8 cellular contexts compared by ENCODE assay signal in genomic region chr7:95609277-95609971, GRCh38. TPM values are rescaled to one million over a fixed set of nuclear protein-coding genes. Genes with fewer than 3 reads are reported as not detected.
DNase-seq lines count a peak whose midpoint lies in the region; ATAC-seq and TF ChIP-seq lines count a peak whose summit lies in the region.
"Had no signal": no experiment of that assay in that cellular context is flagged by ENCODE, and none has a peak within 500 bp of the region (broad histone marks: within the 10 kb centered on the region; RNA-seq: fewer than 3 reads in every experiment).

No MANE protein-coding gene starts in this region.

- ATAC-seq in GM21528 (IDR thresholded peaks at IDR 0.05; ENCODE audit: low FRiP score, unreplicated experiment) = no peak

- intact Hi-C loops in adrenal gland (cut with DNase I) = loop anchor here in 1 of 2 donors (10.0 kb wide), 1 partner anchor 75 kb away; no protein-coding TSS in a partner anchor

- WGBS in adrenal gland, 4 donors = 11 to 17% (median 13%) methylated on average over 4 of the region's 4 CpGs

- H3K4me3 ChIP-seq in NB4 (ENCODE audit: low read depth, low read length) (peak overlapping the region; percentile 26), adrenal gland (peak overlapping the region in 1 of 4 donors; percentile 39)

- DNase-seq in NB4 (ENCODE audit: low read depth) (no peak), adrenal gland (peak; percentile 50 to 78 (median 61)), iris pigment epithelial cell (ENCODE audit: low read depth) (peak; percentile 67), superior temporal gyrus (ENCODE audit: extremely low spot score) (peak; percentile 71), GOT3 (lab: John Stamatoyannopoulos, UW) (no peak), cerebellum (ENCODE audit: low spot score) (no peak)

- H3K27me3 ChIP-seq in adrenal gland = no peaks in the 10 kb centered on the region

- no peaks in the 10 kb centered on the region for H3K9me3 ChIP-seq in adrenal gland (replicated peaks in 1 of 3)

- peak overlapping the region; percentile 81 to 99 (median 92) for H3K27ac ChIP-seq in adrenal gland

- H3K4me1 ChIP-seq in adrenal gland (replicated peaks in 1 of 2) = peaks cover 32 to 52% of the 10 kb centered on the region in 2 donors

- no peaks in the 10 kb centered on the region for H3K36me3 ChIP-seq in adrenal gland (replicated peaks in 1 of 2)

- no peak for TF ChIP-seq CTCF in NB4 (IDR thresholded peaks at IDR 0.05; ENCODE audit: low read depth, low read length)
- TF ChIP-seq CTCF in adrenal gland (IDR thresholded peaks at IDR 0.05) = no peak

- TF ChIP-seq POLR2A in NB4 (IDR thresholded peaks at IDR 0.05; ENCODE audit: extremely low read depth, insufficient read length) = no peak
- TF ChIP-seq POLR2A in adrenal gland (IDR thresholded peaks at IDR 0.05) = peak in 1 of 2 donors; percentile 6

RNA-seq across cellular contexts. Expression of gene PDK4, which starts 13.1 kb away (rescaled TPM):
- total RNA-seq in adrenal gland (100 to 1,000 TPM; 211 to 690 (median 445) TPM), cerebellum (7.6 TPM)
- polyA plus RNA-seq in adrenal gland = 100 to 1,000 TPM in 1 of 3 donors, 10 to 100 TPM in 2; 79.4 to 323 (median 82.0) TPM
- total RNA-seq: T-helper 1 cell treated with Interleukin-12 subunit alpha and Interleukin-12 subunit beta and Interleukin-4 antibody, amounts not matched to agents 30 ng/mL and 1 ng/mL, for 36 hours had no signal

Comparison
In these comparisons a context has a peak if more than half of its experiments do, and no peak if none do; other contexts are left out.
1. DNase-seq: peak in adrenal gland (7 of 7), iris pigment epithelial cell (single experiment) and superior temporal gyrus (single experiment); none in NB4 (single experiment), GOT3 (single experiment) and cerebellum (single experiment).
2. RNA of gene PDK4, which starts 13.1 kb away (total RNA-seq): 211 to 690 TPM in adrenal gland; 7.6 TPM in cerebellum (single experiment); every median in the first group is over 10 times any median in the second.